ENCODE assay signal across 13 cellular contexts in genomic region chr19:48639483-48640375, GRCh38. TPM values are rescaled to one million over a fixed set of nuclear protein-coding genes. Genes with fewer than 3 reads are reported as not detected.
DNase-seq lines count a peak whose midpoint lies in the region; ATAC-seq, FAIRE-seq and TF ChIP-seq lines count a peak whose summit lies in the region.
"Had no signal": no experiment of that assay in that cellular context is flagged by ENCODE, and none has a peak within 500 bp of the region (broad histone marks: within the 10 kb centered on the region; RNA-seq: fewer than 3 reads in every experiment).

No MANE protein-coding gene starts in this region.

- H3K4me1 Mint-ChIP-seq in activated naive CD8-positive, alpha-beta T cell (ENCODE audit: low read depth) = peaks cover 37% of the 10 kb centered on the region
- peaks cover 38% of the 10 kb centered on the region for H3K4me1 Mint-ChIP-seq in activated naive CD8-positive, alpha-beta T cell treated with anti-CD3 and anti-CD28 coated beads, Interleukin-2, amount 50 U/mL, for 24 hours
- H3K4me1 Mint-ChIP-seq in T-helper 17 cell = peaks cover 33% of the 10 kb centered on the region
- H3K4me1 Mint-ChIP-seq in stimulated activated naive CD8-positive, alpha-beta T cell treated with anti-CD3 and anti-CD28 coated beads, Interleukin-15, amount 100 ng/mL, for 72 hours = peaks cover 50% of the 10 kb centered on the region

- H3K9me1 ChIP-seq in keratinocyte (ENCODE audit: control insufficient read depth, extremely low read depth, insufficient read depth, low read length) = no peaks in the 10 kb centered on the region

- 60 to 61% methylated on average over 31 to 33 of the region's 33 CpGs for WGBS in GM23248 (ENCODE audit: low coverage in 1 of 2, low lambda C conversion rate in 2 of 2, missing lambda C conversion rate in 2 of 2), 2 experiments

- H3K79me2 ChIP-seq in keratinocyte (ENCODE audit: control insufficient read depth, insufficient read depth, low read length) (no peaks in the 10 kb centered on the region), GM23248 (ENCODE audit: insufficient read depth) (no peaks in the 10 kb centered on the region)

- H3K9me3 ChIP-seq in T-helper 17 cell (ENCODE audit: control insufficient read depth, low read length, poor library complexity, severe bottlenecking) = no peaks in the 10 kb centered on the region
- no peaks in the 10 kb centered on the region for H3K9me3 ChIP-seq in keratinocyte (ENCODE audit: control insufficient read depth, low read depth, low read length)
- H3K9me3 ChIP-seq in GM23248 (ENCODE audit: low read depth) = no peaks in the 10 kb centered on the region

- H3K4me3 ChIP-seq in keratinocyte (ENCODE audit: control insufficient read depth in 2 of 3, extremely low read depth in 1 of 3, insufficient read depth in 2 of 3, low read depth in 1 of 3, low read length in 3 of 3) = peak overlapping the region in 2 of 3 experiments; percentile 38 to 46
- no peak overlapping the region for H3K4me3 ChIP-seq in GM23248

- peaks cover 33% of the 10 kb centered on the region for H3K4me1 ChIP-seq in keratinocyte (ENCODE audit: control insufficient read depth, extremely low read depth, insufficient read depth, low read length)
- peaks cover 15% of the 10 kb centered on the region for H3K4me1 ChIP-seq in GM23248 (ENCODE audit: insufficient read depth)

- peak overlapping the region; percentile 13 for H3K4me3 Mint-ChIP-seq in activated naive CD8-positive, alpha-beta T cell
- H3K4me3 Mint-ChIP-seq in activated naive CD8-positive, alpha-beta T cell treated with anti-CD3 and anti-CD28 coated beads, Interleukin-2, amount 50 U/mL, for 24 hours = no peak overlapping the region
- H3K4me3 Mint-ChIP-seq in T-helper 17 cell = peak overlapping the region; percentile 52
- H3K4me3 Mint-ChIP-seq in stimulated activated naive CD8-positive, alpha-beta T cell treated with anti-CD3 and anti-CD28 coated beads, Interleukin-15, amount 100 ng/mL, for 72 hours = peak overlapping the region; percentile 54 to 66

- no peaks in the 10 kb centered on the region for H3K9me3 Mint-ChIP-seq in activated naive CD8-positive, alpha-beta T cell (ENCODE audit: low read depth)
- no peaks in the 10 kb centered on the region for H3K9me3 Mint-ChIP-seq in activated naive CD8-positive, alpha-beta T cell treated with anti-CD3 and anti-CD28 coated beads, Interleukin-2, amount 50 U/mL, for 24 hours
- peaks cover 7 to 8% of the 10 kb centered on the region in 2 donors for H3K9me3 Mint-ChIP-seq in stimulated activated naive CD8-positive, alpha-beta T cell treated with anti-CD3 and anti-CD28 coated beads, Interleukin-15, amount 100 ng/mL, for 72 hours

- H3K27me3 Mint-ChIP-seq in activated naive CD8-positive, alpha-beta T cell = no peaks in the 10 kb centered on the region
- H3K27me3 Mint-ChIP-seq in activated naive CD8-positive, alpha-beta T cell treated with anti-CD3 and anti-CD28 coated beads, Interleukin-2, amount 50 U/mL, for 24 hours = peaks cover 2% of the 10 kb centered on the region
- H3K27me3 Mint-ChIP-seq in T-helper 17 cell = no peaks in the 10 kb centered on the region
- H3K27me3 Mint-ChIP-seq in stimulated activated naive CD8-positive, alpha-beta T cell treated with anti-CD3 and anti-CD28 coated beads, Interleukin-15, amount 100 ng/mL, for 72 hours = no peaks in the 10 kb centered on the region

- H3F3A ChIP-seq in GM23248 (ENCODE audit: insufficient read depth) = peaks cover 17% of the 10 kb centered on the region; the same call in 1 of the 2 replicates

- no peak overlapping the region for H3K27ac ChIP-seq in keratinocyte (ENCODE audit: control insufficient read depth, insufficient read depth, low read length)
- H3K27ac ChIP-seq in GM23248 = no peak overlapping the region

- H4K20me1 ChIP-seq in keratinocyte (ENCODE audit: control insufficient read depth, extremely low read depth, insufficient read depth, low read length) (no peaks in the 10 kb centered on the region), GM23248 (ENCODE audit: insufficient read depth) (no peaks in the 10 kb centered on the region)

- H3K27me3 ChIP-seq in keratinocyte (ENCODE audit: control insufficient read depth, extremely low read depth, insufficient read depth, low read length) (no peaks in the 10 kb centered on the region), GM23248 (replicated peaks; ENCODE audit: insufficient read depth) (no peaks in the 10 kb centered on the region)

- H3K27ac Mint-ChIP-seq in activated naive CD8-positive, alpha-beta T cell = peak overlapping the region; percentile 50
- H3K27ac Mint-ChIP-seq in activated naive CD8-positive, alpha-beta T cell treated with anti-CD3 and anti-CD28 coated beads, Interleukin-2, amount 50 U/mL, for 24 hours = no peak overlapping the region
- H3K27ac Mint-ChIP-seq in T-helper 17 cell = peak overlapping the region; percentile 97
- no peak overlapping the region for H3K27ac Mint-ChIP-seq in stimulated activated naive CD8-positive, alpha-beta T cell treated with anti-CD3 and anti-CD28 coated beads, Interleukin-15, amount 100 ng/mL, for 72 hours

- ATAC-seq in activated naive CD8-positive, alpha-beta T cell treated with anti-CD3 and anti-CD28 coated beads, Interleukin-2, amount 50 U/mL, for 24 hours = no peak
- ATAC-seq in T-helper 17 cell = no peak
- ATAC-seq in stimulated activated naive CD8-positive, alpha-beta T cell treated with anti-CD3 and anti-CD28 coated beads, Interleukin-15, amount 100 ng/mL, for 72 hours = no peak

- no peaks in the 10 kb centered on the region for H3K36me3 Mint-ChIP-seq in activated naive CD8-positive, alpha-beta T cell
- H3K36me3 Mint-ChIP-seq in activated naive CD8-positive, alpha-beta T cell treated with anti-CD3 and anti-CD28 coated beads, Interleukin-2, amount 50 U/mL, for 24 hours (ENCODE audit: low read depth) = no peaks in the 10 kb centered on the region
- peaks cover 3% of the 10 kb centered on the region for H3K36me3 Mint-ChIP-seq in T-helper 17 cell (ENCODE audit: low read depth)

- H3K9me2 ChIP-seq in GM23248 (ENCODE audit: insufficient read depth) = no peaks in the 10 kb centered on the region

- in situ Hi-C loops in GM23248 (cut with MboI) = no loop called here

- dilution Hi-C loops in keratinocyte (cut with MboI; ENCODE audit: extremely low pct_ligation_motif_present, low sequenced_read_pairs) = no loop called here

- H3K36me3 ChIP-seq in keratinocyte (ENCODE audit: control insufficient read depth in 2 of 2, extremely low read depth in 1 of 2, insufficient read depth in 2 of 2, low read length in 2 of 2) (no peaks in the 10 kb centered on the region), GM23248 (ENCODE audit: low read depth) (no peaks in the 10 kb centered on the region)

- no peak for FAIRE-seq in keratinocyte (lab: Jason Lieb, UNC)

- TF ChIP-seq CTCF in keratinocyte (optimal IDR thresholded peaks at IDR 0.05 in 1 of 3, IDR thresholded peaks at IDR 0.05 in 1 of 3, conservative IDR thresholded peaks at IDR 0.05 in 1 of 3; ENCODE audit: extremely low read depth in 1 of 3, insufficient read depth in 2 of 3, low read length in 3 of 3) = no peak

- peak overlapping the region; percentile 71 for H3K4me2 ChIP-seq in keratinocyte (ENCODE audit: control insufficient read depth, extremely low read depth, insufficient read depth, low read depth, low read length)
- no peak overlapping the region for H3K4me2 ChIP-seq in GM23248 (ENCODE audit: unreplicated experiment)

- H3K9ac ChIP-seq in keratinocyte (ENCODE audit: control insufficient read depth, extremely low read depth, insufficient read depth, low read length) (peak overlapping the region; percentile 50), GM23248 (no peak overlapping the region)

- DNase-seq in activated naive CD8-positive, alpha-beta T cell treated with anti-CD3 and anti-CD28 coated beads, Interleukin-2, amount 50 U/mL, for 24 hours = no peak
- DNase-seq in T-helper 17 cell (no peak), keratinocyte (ENCODE audit: low read depth, low spot score) (no peak), GM23248 (no peak), COR-L47 (lab: John Stamatoyannopoulos, UW) (no peak)
- no peak for DNase-seq in stimulated activated naive CD8-positive, alpha-beta T cell treated with anti-CD3 and anti-CD28 coated beads, Interleukin-15, amount 100 ng/mL, for 72 hours
- no peak for DNase-seq in stimulated activated CD4-positive, alpha-beta T cell treated with anti-CD3 and anti-CD28 coated beads, Interleukin-2, amount 100 ng/mL, for 24 hours
- DNase-seq: activated CD4-positive, alpha-beta T cell treated with anti-CD3 and anti-CD28 coated beads, Interleukin-2, amount 50 U/mL, for 48 hours; erythroblast; NCI-H446 treated with DMSO at 0.1 percent for 48 hours; SIG-M5 had no signal

- peak overlapping the region; percentile 90 for H2AFZ ChIP-seq in keratinocyte (ENCODE audit: control insufficient read depth, low read length)
- H2AFZ ChIP-seq in GM23248 = no peak overlapping the region

RNA-seq across cellular contexts. Expression of gene DBP, which starts 2.5 kb away (rescaled TPM):
- total RNA-seq in T-helper 17 cell = 10 to 100 TPM; 29.7 to 38.2 TPM
- 0.79 to 2.0 TPM (median 1.0 TPM) in 3 replicates for polyA plus RNA-seq in keratinocyte
- 19.6 TPM for polyA plus RNA-seq in keratinocyte (2011; ENCODE audit: low read depth)
- 0.47 and 1.4 TPM in 2 replicates for polyA plus RNA-seq in keratinocyte (2011; cell fraction: cytosol; rRNA removed)
- 1.0 and 1.6 TPM in 2 replicates for polyA plus RNA-seq in keratinocyte (2011; cell fraction: nucleus; rRNA removed)
- 1.7 and 10.8 TPM in 2 replicates for polyA plus RNA-seq in keratinocyte (2012; ENCODE audit: low replicate concordance)
- polyA minus RNA-seq in keratinocyte = 0.53 to 2.1 TPM (median 1.0 TPM) in 3 replicates
- 2.9 TPM for polyA minus RNA-seq in keratinocyte (2011; cell fraction: cytosol; rRNA and poly(A)+ RNA removed)
- polyA minus RNA-seq in keratinocyte (2011; cell fraction: nucleus; rRNA and poly(A)+ RNA removed) = 0.42 and 1.3 TPM in 2 replicates
- total RNA-seq in GM23248 (2014; rRNA removed; shearing (Covaris generic)) = 5.9 and 6.7 TPM in 2 replicates
- 3.3 and 3.7 TPM in 2 replicates for polyA plus RNA-seq in GM23248 (2016; fragmentation: Nextera tagmentation; extraction: Ambion mirVana)

RNA-seq across cellular contexts. Expression of gene CA11, which starts 6.3 kb away (rescaled TPM):
- 1 to 10 TPM; 7.4 to 9.6 TPM for total RNA-seq in T-helper 17 cell
- polyA plus RNA-seq in keratinocyte (1.6 to 3.9 TPM (median 1.7 TPM) in 3 replicates), GM23248 (2016; fragmentation: Nextera tagmentation; extraction: Ambion mirVana) (2.7 and 3.5 TPM in 2 replicates)
- polyA plus RNA-seq in keratinocyte (2011; ENCODE audit: low read depth) = 1.6 TPM
- polyA plus RNA-seq in keratinocyte (2011; cell fraction: cytosol; rRNA removed) = 2.2 and 3.1 TPM in 2 replicates
- 2.3 and 3.2 TPM in 2 replicates for polyA plus RNA-seq in keratinocyte (2011; cell fraction: nucleus; rRNA removed)
- polyA plus RNA-seq in keratinocyte (2012; ENCODE audit: low replicate concordance) = 7.9 and 10.6 TPM in 2 replicates
- polyA minus RNA-seq in keratinocyte = 0.64 to 4.7 TPM (median 2.9 TPM) in 3 replicates
- polyA minus RNA-seq in keratinocyte (2011; cell fraction: cytosol; rRNA and poly(A)+ RNA removed) = 3.1 TPM
- polyA minus RNA-seq in keratinocyte (2011; cell fraction: nucleus; rRNA and poly(A)+ RNA removed) = 1.8 and 5.6 TPM in 2 replicates
- 1.1 and 1.6 TPM in 2 replicates for total RNA-seq in GM23248 (2014; rRNA removed; shearing (Covaris generic))

RNA-seq across cellular contexts. Expression of gene SPHK2, which starts 20.4 kb away (rescaled TPM):
- total RNA-seq in T-helper 17 cell = 10 to 100 TPM; 11.9 to 12.6 TPM
- polyA plus RNA-seq in keratinocyte (2.8 to 3.8 TPM (median 3.4 TPM) in 3 replicates), GM23248 (2016; fragmentation: Nextera tagmentation; extraction: Ambion mirVana) (9.9 and 11.4 TPM in 2 replicates)
- polyA plus RNA-seq in keratinocyte (2011; ENCODE audit: low read depth) = 1.1 TPM
- 1.6 and 4.5 TPM in 2 replicates for polyA plus RNA-seq in keratinocyte (2011; cell fraction: cytosol; rRNA removed)
- polyA plus RNA-seq in keratinocyte (2011; cell fraction: nucleus; rRNA removed) = 8.2 and 10.9 TPM in 2 replicates
- 2.2 and 6.7 TPM in 2 replicates for polyA plus RNA-seq in keratinocyte (2012; ENCODE audit: low replicate concordance)
- polyA minus RNA-seq in keratinocyte = 4.0 to 7.1 TPM (median 4.4 TPM) in 3 replicates
- 5.8 TPM for polyA minus RNA-seq in keratinocyte (2011; cell fraction: cytosol; rRNA and poly(A)+ RNA removed)
- 5.1 and 5.2 TPM in 2 replicates for polyA minus RNA-seq in keratinocyte (2011; cell fraction: nucleus; rRNA and poly(A)+ RNA removed)
- total RNA-seq in GM23248 (2014; rRNA removed; shearing (Covaris generic)) = 5.2 and 7.2 TPM in 2 replicates

RNA-seq across cellular contexts. Expression of gene RPL18, which starts 20.8 kb away (rescaled TPM):
- 1,000 to 10,000 TPM; 2,478 to 2,506 TPM for total RNA-seq in T-helper 17 cell
- polyA plus RNA-seq in keratinocyte (1,010 to 1,534 TPM (median 1,015 TPM) in 3 replicates), GM23248 (2016; fragmentation: Nextera tagmentation; extraction: Ambion mirVana) (659 and 663 TPM in 2 replicates)
- 166 TPM for polyA plus RNA-seq in keratinocyte (2011; ENCODE audit: low read depth)
- polyA plus RNA-seq in keratinocyte (2011; cell fraction: cytosol; rRNA removed) = 744 and 1,244 TPM in 2 replicates
- polyA plus RNA-seq in keratinocyte (2011; cell fraction: nucleus; rRNA removed) = 365 and 473 TPM in 2 replicates
- polyA plus RNA-seq in keratinocyte (2012; ENCODE audit: low replicate concordance) = 1,466 and 2,372 TPM in 2 replicates
- polyA minus RNA-seq in keratinocyte = 491 to 622 TPM (median 599 TPM) in 3 replicates
- polyA minus RNA-seq in keratinocyte (2011; cell fraction: cytosol; rRNA and poly(A)+ RNA removed) = 1,163 TPM
- 177 and 212 TPM in 2 replicates for polyA minus RNA-seq in keratinocyte (2011; cell fraction: nucleus; rRNA and poly(A)+ RNA removed)
- 1,266 and 1,345 TPM in 2 replicates for total RNA-seq in GM23248 (2014; rRNA removed; shearing (Covaris generic))

RNA-seq across cellular contexts. Expression of gene FAM83E, which starts 24.9 kb away (rescaled TPM):
- total RNA-seq in T-helper 17 cell = 1 to 10 TPM; 3.1 to 3.6 TPM
- polyA plus RNA-seq in keratinocyte = 0.06 to 0.31 TPM (median 0.17 TPM) in 3 replicates
- polyA plus RNA-seq in keratinocyte (2011; ENCODE audit: low read depth) = 0.56 TPM
- polyA plus RNA-seq in keratinocyte (2011; cell fraction: cytosol; rRNA removed) = 0.10 TPM in 1 of 2 replicates, not detected in the other
- 0.31 and 0.47 TPM in 2 replicates for polyA plus RNA-seq in keratinocyte (2011; cell fraction: nucleus; rRNA removed)
- 0.32 and 0.85 TPM in 2 replicates for polyA plus RNA-seq in keratinocyte (2012; ENCODE audit: low replicate concordance)
- 2.7 TPM in 1 of 3 replicates, not detected in the others for polyA minus RNA-seq in keratinocyte
- not detected for polyA minus RNA-seq in keratinocyte (2011; cell fraction: cytosol; rRNA and poly(A)+ RNA removed)
- 0.84 and 0.93 TPM in 2 replicates for polyA minus RNA-seq in keratinocyte (2011; cell fraction: nucleus; rRNA and poly(A)+ RNA removed)
- not detected in 2 replicates for total RNA-seq in GM23248 (2014; rRNA removed; shearing (Covaris generic))
- polyA plus RNA-seq in GM23248 (2016; fragmentation: Nextera tagmentation; extraction: Ambion mirVana) = not detected in 2 replicates
- total RNA-seq: LHCN-M2 had no signal

Comparison
In these comparisons a context has a peak if more than half of its experiments do, and no peak if none do; other contexts are left out.
1. H3K27ac Mint-ChIP-seq: peak in activated naive CD8-positive, alpha-beta T cell (single experiment) and T-helper 17 cell (single experiment); none in activated naive CD8-positive, alpha-beta T cell treated with anti-CD3 and anti-CD28 coated beads, Interleukin-2, amount 50 U/mL, for 24 hours (single experiment) and stimulated activated naive CD8-positive, alpha-beta T cell treated with anti-CD3 and anti-CD28 coated beads, Interleukin-15, amount 100 ng/mL, for 72 hours (0 of 2).